In the genomic region with DNA sequence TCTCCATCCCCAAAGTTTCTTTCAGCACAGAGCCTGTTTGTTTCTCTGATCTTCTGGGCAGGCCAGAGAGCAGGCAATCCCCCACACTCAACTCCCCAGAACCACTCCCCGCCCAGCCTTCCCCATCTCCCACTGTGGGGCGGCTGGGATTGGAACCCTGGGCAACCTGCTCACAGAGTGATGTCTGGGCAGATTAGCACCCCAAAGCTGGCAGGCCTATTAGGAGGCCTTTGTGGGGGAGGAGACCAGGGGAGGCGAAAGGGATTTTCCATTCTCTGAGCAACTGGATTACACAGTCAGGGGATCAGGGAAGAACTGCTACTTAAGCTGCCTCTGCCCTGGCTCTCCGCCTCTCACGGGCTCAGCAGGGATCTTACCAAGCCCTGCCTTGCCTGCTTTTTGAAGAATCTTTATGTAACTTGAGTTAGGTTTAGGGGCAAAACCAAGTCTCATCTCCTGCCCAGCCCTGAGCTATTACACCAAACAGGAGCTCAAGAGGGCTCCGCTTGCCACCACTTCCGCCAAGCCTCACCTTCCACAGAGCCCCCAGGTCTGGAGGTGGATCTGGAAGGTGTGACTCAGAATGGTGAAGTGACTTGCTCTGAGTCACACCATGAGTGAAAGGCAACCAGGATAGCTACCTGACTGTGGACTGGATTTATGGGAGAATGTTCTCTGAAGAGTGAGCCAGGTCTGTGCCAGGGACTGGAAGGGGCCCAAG, we compare ENCODE assay signal across 11 cellular contexts. TPM values are rescaled to one million over a fixed set of nuclear protein-coding genes. Genes with fewer than 3 reads are reported as not detected.
A peak's percentile ranks its signal among the peaks of the same experiment; 100 is the strongest.
DNase-seq lines count a peak whose midpoint lies in the region; ATAC-seq, FAIRE-seq and TF ChIP-seq lines count a peak whose summit lies in the region.
"Had no signal": no experiment of that assay in that cellular context is flagged by ENCODE, and none has a peak within 500 bp of the region (broad histone marks: within the 10 kb centered on the region; RNA-seq: fewer than 3 reads in every experiment).

No MANE protein-coding gene starts in this region.

- peak; percentile 92 for DNase-seq in Daoy (ENCODE audit: low read depth)
- peak; percentile 47 for DNase-seq in RKO (ENCODE audit: low spot score)
- DNase-seq in bronchial epithelial cell (ENCODE audit: low read depth) = peak; percentile 97
- peak; percentile 25 to 60 for DNase-seq in trophoblast cell
- DNase-seq: RPMI8226 had no signal

- no peaks in the 10 kb centered on the region for H3K79me2 ChIP-seq in trophoblast cell (ENCODE audit: control insufficient read depth, insufficient read depth, low read length, poor library complexity)

- peak overlapping the region; percentile 90 for H3K27ac ChIP-seq in trophoblast cell (ENCODE audit: low read depth, low read length)
- H3K27ac ChIP-seq: prostate gland had no signal

- peak overlapping the region; percentile 76 for H2BK120ac ChIP-seq in trophoblast cell (ENCODE audit: insufficient read depth, low read length, poor library complexity)

- H3K36me3 ChIP-seq in bronchial epithelial cell (ENCODE audit: control insufficient read depth, insufficient read depth, low read length) (no peaks in the 10 kb centered on the region), trophoblast cell (ENCODE audit: control insufficient read depth in 1 of 2, insufficient read depth in 2 of 2, low read length in 2 of 2) (no peaks in the 10 kb centered on the region)
- H3K36me3 ChIP-seq: prostate gland had no signal

- no peak overlapping the region for H2AFZ ChIP-seq in trophoblast cell (ENCODE audit: insufficient read depth, low read length, poor library complexity)

- no peak overlapping the region for H3K9ac ChIP-seq in trophoblast cell (ENCODE audit: low read length)

- ATAC-seq in HG03432 (IDR thresholded peaks at IDR 0.05; ENCODE audit: unreplicated experiment) (no peak), HG02678 (IDR thresholded peaks at IDR 0.05; ENCODE audit: unreplicated experiment) (no peak), HG03439 (IDR thresholded peaks at IDR 0.05; ENCODE audit: unreplicated experiment) (no peak), GM18519 (IDR thresholded peaks at IDR 0.05; ENCODE audit: low FRiP score, unreplicated experiment) (no peak)

- peak overlapping the region; percentile 62 for H3K4ac ChIP-seq in trophoblast cell (ENCODE audit: low read depth, low read length)

- H3K14ac ChIP-seq in trophoblast cell (ENCODE audit: low read length) = peak overlapping the region; percentile 79

- H2BK12ac ChIP-seq in trophoblast cell (ENCODE audit: low read length) = peak overlapping the region; percentile 91

- peak overlapping the region; percentile 39 for H3K18ac ChIP-seq in trophoblast cell (ENCODE audit: low read length)

- H3K23ac ChIP-seq in trophoblast cell (ENCODE audit: low read length) = no peak overlapping the region

- H4K91ac ChIP-seq in trophoblast cell (ENCODE audit: low read depth, low read length) = peak overlapping the region; percentile 83

- H3K27me3 ChIP-seq in bronchial epithelial cell (ENCODE audit: control insufficient read depth, insufficient read depth, low read length) = no peaks in the 10 kb centered on the region
- no peaks in the 10 kb centered on the region for H3K27me3 ChIP-seq in trophoblast cell (ENCODE audit: insufficient read depth, low read length)

- peak overlapping the region; percentile 57 for H2AK5ac ChIP-seq in trophoblast cell (ENCODE audit: low read length)

- peak overlapping the region; percentile 70 for H2BK5ac ChIP-seq in trophoblast cell (ENCODE audit: low read depth, low read length, poor library complexity)

- H4K12ac ChIP-seq in trophoblast cell (ENCODE audit: low read depth, low read length) = peak overlapping the region; percentile 14

- no peaks in the 10 kb centered on the region for H3K9me3 ChIP-seq in trophoblast cell (ENCODE audit: insufficient read depth, low read depth, low read length)
- H3K9me3 ChIP-seq: prostate gland had no signal

- H3K4me3 ChIP-seq in bronchial epithelial cell (ENCODE audit: low read depth, low read length) (no peak overlapping the region), trophoblast cell (ENCODE audit: low read depth, low read length) (no peak overlapping the region)
- H3K4me3 ChIP-seq: dorsolateral prefrontal cortex, prostate gland had no signal

- peak overlapping the region; percentile 70 for H4K8ac ChIP-seq in trophoblast cell (ENCODE audit: low read depth, low read length)

- WGBS in trophoblast cell (ENCODE audit: extremely low coverage, insufficient coverage, insufficient read length) = no CpG with 5 or more reads among the region's 7 CpGs

- peak overlapping the region; percentile 15 for H3K4me2 ChIP-seq in trophoblast cell (ENCODE audit: low read length)

- no peak for TF ChIP-seq CTCF in bronchial epithelial cell (IDR thresholded peaks at IDR 0.05; ENCODE audit: insufficient read depth, low read length, severe bottlenecking)

- H3K79me1 ChIP-seq in trophoblast cell (ENCODE audit: low read length) = peaks cover 12% of the 10 kb centered on the region

- FAIRE-seq in bronchial epithelial cell (lab: Jason Lieb, UNC) = no peak

- peaks cover 44 to 53% of the 10 kb centered on the region in 2 experiments for H3K4me1 ChIP-seq in trophoblast cell (ENCODE audit: control insufficient read depth in 1 of 2, insufficient read depth in 2 of 2, low read length in 2 of 2)
- H3K4me1 ChIP-seq: prostate gland had no signal

RNA-seq across cellular contexts. Expression of gene LHX1, which starts 16.0 kb away (rescaled TPM):
- 8.6 and 17.1 TPM in 2 replicates for total RNA-seq in Daoy (2014; rRNA removed; shearing (Covaris generic))
- total RNA-seq in bronchial epithelial cell = not detected in 2 replicates
- polyA plus RNA-seq in trophoblast cell (2013) = 0.33 and 0.37 TPM in 2 replicates
- total RNA-seq: prostate gland had no signal

RNA-seq across cellular contexts. Expression of gene AATF, which starts 27.5 kb away (rescaled TPM):
- 79.8 and 106 TPM in 2 replicates for total RNA-seq in Daoy (2014; rRNA removed; shearing (Covaris generic))
- 47.5 and 54.0 TPM in 2 replicates for total RNA-seq in bronchial epithelial cell
- 80.0 and 80.8 TPM in 2 replicates for polyA plus RNA-seq in trophoblast cell (2013)

Comparison
In these comparisons a context has a peak if more than half of its experiments do, and no peak if none do; other contexts are left out.
1. DNase-seq: peak in every context shown above with its lines; median percentile 97 in bronchial epithelial cell; 92 in Daoy; 47 in RKO; 42 in trophoblast cell.